In the genomic region with DNA sequence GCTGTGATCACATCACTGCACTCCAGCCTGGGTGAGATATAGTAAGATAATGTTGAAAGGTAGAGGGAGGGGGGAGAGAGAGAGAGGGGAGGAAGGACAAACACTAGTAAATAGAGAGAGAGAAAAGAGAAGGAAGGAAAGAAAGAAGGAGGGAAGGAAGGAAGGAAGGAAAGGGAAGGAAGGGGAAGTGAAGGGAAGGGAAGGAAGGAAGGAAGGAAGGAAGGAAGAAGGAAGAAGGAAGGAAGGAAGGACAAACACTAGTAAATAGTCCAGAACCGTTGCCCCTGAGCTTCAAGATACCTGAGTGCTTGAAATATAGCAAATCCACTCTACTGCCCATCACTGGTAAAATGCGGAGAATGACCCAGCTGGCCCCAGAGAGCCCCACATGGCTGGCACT, we compare ENCODE assay signal across 1 cellular context.
TF ChIP-seq lines count a peak whose summit lies in the region.

No MANE protein-coding gene starts in this region.

TF ChIP-seq in HEK293, 187 proteins besides CTCF, POLR2A, EP300 and RAD21 (continued from another document):
- TF ChIP-seq ZNF23 (tag by site-specific recombination; IDR thresholded peaks at IDR 0.05; ENCODE audit: borderline replicate concordance): no peak
- no peak for TF ChIP-seq YY2 (tag by site-specific recombination; IDR thresholded peaks at IDR 0.05)
- TF ChIP-seq ZNF776 (tag by site-specific recombination; IDR thresholded peaks at IDR 0.05; ENCODE audit: borderline replicate concordance): peak; percentile 73; the same call in 1 of the 2 replicates
- no peak for TF ChIP-seq PRDM1 (tag by site-specific recombination; IDR thresholded peaks at IDR 0.05)
- TF ChIP-seq ZBTB21 (tag by site-specific recombination; IDR thresholded peaks at IDR 0.05): no peak
- TF ChIP-seq GLIS1 (tag by site-specific recombination; IDR thresholded peaks at IDR 0.05): no peak
- no peak for TF ChIP-seq ZFP37 (tag by site-specific recombination; IDR thresholded peaks at IDR 0.05)
- TF ChIP-seq ZNF175 (tag by site-specific recombination; IDR thresholded peaks at IDR 0.05): no peak
- no peak for TF ChIP-seq ZNF561 (tag by site-specific recombination; IDR thresholded peaks at IDR 0.05; ENCODE audit: borderline replicate concordance)
- no peak for TF ChIP-seq ZNF341 (tag by site-specific recombination; IDR thresholded peaks at IDR 0.05; ENCODE audit: low read depth)
- TF ChIP-seq, protein P1, sequence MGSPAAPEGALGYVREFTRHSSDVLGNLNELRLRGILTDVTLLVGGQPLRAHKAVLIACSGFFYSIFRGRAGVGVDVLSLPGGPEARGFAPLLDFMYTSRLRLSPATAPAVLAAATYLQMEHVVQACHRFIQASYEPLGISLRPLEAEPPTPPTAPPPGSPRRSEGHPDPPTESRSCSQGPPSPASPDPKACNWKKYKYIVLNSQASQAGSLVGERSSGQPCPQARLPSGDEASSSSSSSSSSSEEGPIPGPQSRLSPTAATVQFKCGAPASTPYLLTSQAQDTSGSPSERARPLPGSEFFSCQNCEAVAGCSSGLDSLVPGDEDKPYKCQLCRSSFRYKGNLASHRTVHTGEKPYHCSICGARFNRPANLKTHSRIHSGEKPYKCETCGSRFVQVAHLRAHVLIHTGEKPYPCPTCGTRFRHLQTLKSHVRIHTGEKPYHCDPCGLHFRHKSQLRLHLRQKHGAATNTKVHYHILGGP (tag by site-specific recombination; IDR thresholded peaks at IDR 0.05): no peak
- TF ChIP-seq ZNF354C (tag by site-specific recombination; IDR thresholded peaks at IDR 0.05; ENCODE audit: borderline replicate concordance, low read depth): no peak
- TF ChIP-seq ZBTB17 (tag by site-specific recombination; IDR thresholded peaks at IDR 0.05): peak; percentile 34; the same call in 1 of the 2 replicates
- TF ChIP-seq ZNF366 (tag by site-specific recombination; conservative IDR thresholded peaks at IDR 0.05): peak; percentile 80
- TF ChIP-seq SALL2 (tag by site-specific recombination; IDR thresholded peaks at IDR 0.05; ENCODE audit: borderline replicate concordance): no peak
- no peak for TF ChIP-seq OVOL3 (tag by site-specific recombination; IDR thresholded peaks at IDR 0.05)
- no peak for TF ChIP-seq ZNF148 (tag by site-specific recombination; IDR thresholded peaks at IDR 0.05; ENCODE audit: borderline replicate concordance)
- TF ChIP-seq ZNF544 (tag by site-specific recombination; IDR thresholded peaks at IDR 0.05): peak; percentile 19; the same call in 1 of the 2 replicates
- no peak for TF ChIP-seq ZNF221 (tag by site-specific recombination; IDR thresholded peaks at IDR 0.05; ENCODE audit: borderline replicate concordance)
- no peak for TF ChIP-seq GFI1B (tag by site-specific recombination; IDR thresholded peaks at IDR 0.05)
- no peak for TF ChIP-seq ZFP3 (tag by site-specific recombination; IDR thresholded peaks at IDR 0.05; ENCODE audit: low read depth)
- TF ChIP-seq ZNF548 (tag by site-specific recombination; IDR thresholded peaks at IDR 0.05): no peak
- TF ChIP-seq ZIC2 (tag by site-specific recombination; IDR thresholded peaks at IDR 0.05): no peak
- TF ChIP-seq ZNF518A (tag by site-specific recombination; conservative IDR thresholded peaks at IDR 0.05; ENCODE audit: low read depth): no peak
- no peak for TF ChIP-seq SP3 (tag by site-specific recombination; IDR thresholded peaks at IDR 0.05)
- TF ChIP-seq ZNF202 (tag by site-specific recombination; IDR thresholded peaks at IDR 0.05; ENCODE audit: borderline replicate concordance): no peak
- no peak for TF ChIP-seq ZNF2 (tag by site-specific recombination; IDR thresholded peaks at IDR 0.05)
- 0 out of 2 replicates have a peak, but pooled peaks have one; percentile 29 for TF ChIP-seq ZNF777 (tag by site-specific recombination; IDR thresholded peaks at IDR 0.05; ENCODE audit: borderline replicate concordance)
